Comparison of ENCODE assay signal across 17 cellular contexts in the genomic region with DNA sequence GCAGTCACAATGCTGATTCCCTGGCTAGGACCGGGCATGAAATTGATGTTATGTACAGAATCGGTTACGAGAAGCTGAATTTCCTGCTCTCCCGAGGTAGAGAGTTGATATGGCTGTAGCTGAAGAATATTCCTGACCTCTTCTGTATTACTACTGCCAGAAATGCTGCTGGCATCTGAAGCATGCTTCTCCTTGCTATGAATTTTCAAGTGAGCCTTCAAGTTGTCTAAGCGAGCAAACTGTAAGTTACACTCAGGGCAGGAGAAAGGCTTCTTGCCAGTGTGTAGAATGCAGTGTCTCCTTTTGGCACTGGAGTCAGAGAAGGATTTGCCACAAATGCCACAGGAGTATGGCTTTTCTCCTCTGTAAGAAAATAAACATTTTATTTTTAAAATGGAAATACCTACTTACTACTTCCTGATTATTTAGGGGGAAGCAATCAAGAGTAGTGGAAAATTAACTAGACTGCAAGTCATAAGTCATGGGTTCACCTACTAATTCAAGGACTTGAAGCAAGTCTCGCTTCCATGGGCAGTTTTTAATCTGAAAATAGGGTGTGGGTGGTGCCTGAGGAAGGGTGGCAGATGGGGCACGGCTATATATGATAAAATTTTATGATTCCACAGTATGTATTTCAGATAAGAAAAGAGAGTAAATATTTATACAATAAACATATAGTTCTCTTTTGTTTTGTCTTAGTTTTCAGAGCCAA. TPM values are rescaled to one million over a fixed set of nuclear protein-coding genes. Genes with fewer than 3 reads are reported as not detected.
DNase-seq lines count a peak whose midpoint lies in the region; ATAC-seq and TF ChIP-seq lines count a peak whose summit lies in the region.
"Had no signal": no experiment of that assay in that cellular context is flagged by ENCODE, and none has a peak within 500 bp of the region (broad histone marks: within the 10 kb centered on the region; RNA-seq: fewer than 3 reads in every experiment).

No MANE protein-coding gene starts in this region.

- H3K27me3 ChIP-seq in dorsolateral prefrontal cortex (no peaks in the 10 kb centered on the region), upper lobe of right lung (no peaks in the 10 kb centered on the region), breast epithelium (no peaks in the 10 kb centered on the region)
- H3K27me3 ChIP-seq: adrenal gland had no signal

- POLR2A ChIA-PET in naive thymus-derived CD8-positive, alpha-beta T cell (lab: Charles Lee): interaction anchor here (1.0 kb wide), 1 partner anchor 84 kb away, joined by 3 read pairs; a partner anchor contains a TSS

- H3K4me1 Mint-ChIP-seq in naive thymus-derived CD8-positive, alpha-beta T cell: peaks cover 28 to 69% (median 52%) of the 10 kb centered on the region in 4 donors
- H3K4me1 Mint-ChIP-seq: mesothelial cell of epicardium had no signal

- no peak for TF ChIP-seq POLR2A in breast epithelium (IDR thresholded peaks at IDR 0.05)

- H3K36me3 ChIP-seq in upper lobe of right lung (peaks cover 95% of the 10 kb centered on the region), breast epithelium (no peaks in the 10 kb centered on the region)

- intact Hi-C loops in Right ventricle myocardium superior (cut with DNase I): no loop called here
- intact Hi-C loops in cardiac septum (cut with DNase I): no loop called here
- intact Hi-C loops in dorsolateral prefrontal cortex (cut with DNase I): no loop called here
- intact Hi-C loops in upper lobe of right lung (cut with DNase I): no loop called here
- intact Hi-C loops in breast epithelium (cut with DNase I; ENCODE audit: low total_unique reads): no loop called here

- H3K27ac ChIP-seq in dorsolateral prefrontal cortex (peak overlapping the region; percentile 42 to 94 (median 85)), upper lobe of right lung (no peak overlapping the region), breast epithelium (no peak overlapping the region)
- H3K27ac ChIP-seq: adrenal gland, RWPE1 had no signal

- peaks cover 9 to 94% (median 36%) of the 10 kb centered on the region in 3 donors for H3K36me3 Mint-ChIP-seq in naive thymus-derived CD8-positive, alpha-beta T cell

- H3K9me3 ChIP-seq in upper lobe of right lung (no peaks in the 10 kb centered on the region), breast epithelium (no peaks in the 10 kb centered on the region)
- H3K9me3 ChIP-seq: adrenal gland had no signal

- H3K4me3 ChIP-seq in dorsolateral prefrontal cortex (peak overlapping the region in 32 of 59 donors; percentile 1 to 51 (median 23)), upper lobe of right lung (no peak overlapping the region), breast epithelium (no peak overlapping the region)
- H3K4me3 ChIP-seq: adrenal gland had no signal

- H3K4me1 ChIP-seq in upper lobe of right lung (no peaks in the 10 kb centered on the region), breast epithelium (no peaks in the 10 kb centered on the region)
- H3K4me1 ChIP-seq: adrenal gland had no signal

- H3K4me3 Mint-ChIP-seq in naive thymus-derived CD8-positive, alpha-beta T cell: no peak overlapping the region
- H3K4me3 Mint-ChIP-seq: mesothelial cell of epicardium; stimulated activated effector memory CD8-positive, alpha-beta T cell treated with anti-CD3 and anti-CD28 coated beads, Interleukin-12 subunit alpha, Interleukin-12 subunit beta, amount 100 ng/mL, for 72 hours had no signal

- no peak for TF ChIP-seq CTCF in dorsolateral prefrontal cortex (IDR thresholded peaks at IDR 0.05 in 54 of 56, conservative IDR thresholded peaks at IDR 0.05 in 2 of 56; ENCODE audit: low read depth in 1 of 56, partially characterized antibody in 56 of 56)
- no peak for TF ChIP-seq CTCF in upper lobe of right lung (IDR thresholded peaks at IDR 0.05)
- no peak for TF ChIP-seq CTCF in breast epithelium (IDR thresholded peaks at IDR 0.05)

- DNase-seq in Right ventricle myocardium superior (no peak), cardiac septum (ENCODE audit: low spot score) (no peak), dorsolateral prefrontal cortex (no peak), upper lobe of right lung (no peak), breast epithelium (ENCODE audit: low spot score in 2 of 2) (no peak)
- DNase-seq in naive thymus-derived CD8-positive, alpha-beta T cell: no peak
- DNase-seq: NCI-H1436 treated with DMSO at 0.1 percent for 48 hours; NCI-H446 treated with DMSO at 0.1 percent for 48 hours; retina; stimulated activated CD4-positive, alpha-beta T cell treated with anti-CD3 and anti-CD28 coated beads, Interleukin-15, amount 100 ng/mL, for 24 hours had no signal

- H3K27ac Mint-ChIP-seq in naive thymus-derived CD8-positive, alpha-beta T cell: peak overlapping the region in 7 of 10 donors; percentile 13 to 78 (median 36)
- H3K27ac Mint-ChIP-seq: activated T-helper 2 cell treated with anti-CD3 and anti-CD28 coated beads, Interferon-gamma antibody, Interleukin-2, Interleukin-4, amounts not matched to agents 10 μg/mL and 5 μg/mL and 100 μg/mL, durations not matched to agents 14 hours and 24 hours and 36 hours; mesothelial cell of epicardium; stimulated activated effector memory CD8-positive, alpha-beta T cell treated with anti-CD3 and anti-CD28 coated beads, Interleukin-12 subunit alpha, Interleukin-12 subunit beta, amount 100 ng/mL, for 72 hours had no signal

- no peaks in the 10 kb centered on the region for H3K27me3 Mint-ChIP-seq in naive thymus-derived CD8-positive, alpha-beta T cell

- ATAC-seq in Right ventricle myocardium superior (ENCODE audit: poor library complexity) (peak; percentile 22), upper lobe of right lung (peak; percentile 65), HG02885 (IDR thresholded peaks at IDR 0.05; ENCODE audit: poor library complexity, unreplicated experiment) (no peak), GM21737 (IDR thresholded peaks at IDR 0.05; ENCODE audit: unreplicated experiment) (no peak)
- ATAC-seq in naive thymus-derived CD8-positive, alpha-beta T cell: no peak
- ATAC-seq: stimulated activated effector memory CD8-positive, alpha-beta T cell treated with anti-CD3 and anti-CD28 coated beads, Interleukin-12 subunit alpha, Interleukin-12 subunit beta, amount 100 ng/mL, for 72 hours had no signal

- H3K9me3 Mint-ChIP-seq in naive thymus-derived CD8-positive, alpha-beta T cell: peaks cover 0 to 3% (median 0%) of the 10 kb centered on the region in 9 donors
- H3K9me3 Mint-ChIP-seq: activated T-helper 2 cell treated with anti-CD3 and anti-CD28 coated beads, Interferon-gamma antibody, Interleukin-2, Interleukin-4, amounts not matched to agents 10 μg/mL and 5 μg/mL and 100 μg/mL, durations not matched to agents 14 hours and 24 hours and 36 hours; mesothelial cell of epicardium; stimulated activated effector memory CD8-positive, alpha-beta T cell treated with anti-CD3 and anti-CD28 coated beads, Interleukin-12 subunit alpha, Interleukin-12 subunit beta, amount 100 ng/mL, for 72 hours had no signal

RNA-seq across cellular contexts. Expression of a gene that starts 10.8 kb away (rescaled TPM):
- total RNA-seq in Right ventricle myocardium superior (5.0 TPM), cardiac septum (7.7 TPM), dorsolateral prefrontal cortex (10 to 100 TPM; 22.6 to 77.0 (median 42.3) TPM), upper lobe of right lung (53.6 TPM), breast epithelium (10 to 100 TPM; 23.6 to 29.8 (median 25.5) TPM)
- 10 to 100 TPM; 56.5 to 60.1 TPM for total RNA-seq in naive thymus-derived CD8-positive, alpha-beta T cell
- polyA plus RNA-seq in naive thymus-derived CD8-positive, alpha-beta T cell: 10 to 100 TPM in 2 of 3 donors, 1 to 10 TPM in 1; 8.9 to 13.8 (median 13.2) TPM

RNA-seq across cellular contexts. Expression of a gene that starts 16.7 kb away (rescaled TPM):
- total RNA-seq in Right ventricle myocardium superior (2.4 TPM), cardiac septum (3.0 TPM), dorsolateral prefrontal cortex (10 to 100 TPM in 61 of 120 experiments, 1 to 10 TPM in 59; 5.4 to 12.6 (median 10.0) TPM), upper lobe of right lung (8.5 TPM), breast epithelium (10 to 100 TPM in 1 of 3 donors, 1 to 10 TPM in 2; 9.1 to 13.8 (median 9.8) TPM)
- total RNA-seq in naive thymus-derived CD8-positive, alpha-beta T cell: 10 to 100 TPM; 21.1 to 24.7 TPM
- polyA plus RNA-seq in naive thymus-derived CD8-positive, alpha-beta T cell: 1 to 10 TPM; 6.6 to 8.8 (median 8.2) TPM

RNA-seq across cellular contexts. Expression of a gene that starts 25.8 kb away (rescaled TPM):
- total RNA-seq in Right ventricle myocardium superior (4.1 TPM), cardiac septum (5.1 TPM), dorsolateral prefrontal cortex (10 to 100 TPM in 28 of 120 experiments, 1 to 10 TPM in 92; 3.5 to 16.3 (median 7.9) TPM), upper lobe of right lung (15.4 TPM), breast epithelium (10 to 100 TPM in 2 of 3 donors, 1 to 10 TPM in 1; 8.5 to 26.2 (median 12.1) TPM)
- 10 to 100 TPM; 15.1 to 16.3 TPM for total RNA-seq in naive thymus-derived CD8-positive, alpha-beta T cell
- polyA plus RNA-seq in naive thymus-derived CD8-positive, alpha-beta T cell: 1 to 10 TPM; 5.8 to 8.2 (median 6.7) TPM

RNA-seq across cellular contexts. Expression of a gene that starts 25.9 kb away (rescaled TPM):
- total RNA-seq in Right ventricle myocardium superior (5.5 TPM), cardiac septum (1.2 TPM), dorsolateral prefrontal cortex (10 to 100 TPM in 73 of 120 experiments, 1 to 10 TPM in 47; 5.2 to 18.3 (median 10.6) TPM), upper lobe of right lung (4.2 TPM), breast epithelium (10 to 100 TPM in 1 of 3 donors, 1 to 10 TPM in 2; 2.6 to 16.5 (median 2.9) TPM)
- 1 to 10 TPM in 1 of 2 experiments, under 1 TPM in 1; 0.66 to 1.3 TPM for total RNA-seq in naive thymus-derived CD8-positive, alpha-beta T cell
- polyA plus RNA-seq in naive thymus-derived CD8-positive, alpha-beta T cell: 1 to 10 TPM in 1 of 3 donors, under 1 TPM in 2; 0.25 to 1.7 (median 0.63) TPM

Comparison
In these comparisons a context has a peak if more than half of its experiments do, and no peak if none do; other contexts are left out.
1. ATAC-seq: peak in Right ventricle myocardium superior (single experiment) and upper lobe of right lung (single experiment); none in naive thymus-derived CD8-positive, alpha-beta T cell (0 of 2), HG02885 (single experiment) and GM21737 (single experiment).
2. H3K27ac ChIP-seq: peak in dorsolateral prefrontal cortex (59 of 59); none in upper lobe of right lung (single experiment) and breast epithelium (0 of 2).
3. H3K4me3 ChIP-seq: peak in dorsolateral prefrontal cortex (32 of 59); none in upper lobe of right lung (single experiment) and breast epithelium (0 of 3).